ENCODE assay signal across 29 cellular contexts in the genomic region with DNA sequence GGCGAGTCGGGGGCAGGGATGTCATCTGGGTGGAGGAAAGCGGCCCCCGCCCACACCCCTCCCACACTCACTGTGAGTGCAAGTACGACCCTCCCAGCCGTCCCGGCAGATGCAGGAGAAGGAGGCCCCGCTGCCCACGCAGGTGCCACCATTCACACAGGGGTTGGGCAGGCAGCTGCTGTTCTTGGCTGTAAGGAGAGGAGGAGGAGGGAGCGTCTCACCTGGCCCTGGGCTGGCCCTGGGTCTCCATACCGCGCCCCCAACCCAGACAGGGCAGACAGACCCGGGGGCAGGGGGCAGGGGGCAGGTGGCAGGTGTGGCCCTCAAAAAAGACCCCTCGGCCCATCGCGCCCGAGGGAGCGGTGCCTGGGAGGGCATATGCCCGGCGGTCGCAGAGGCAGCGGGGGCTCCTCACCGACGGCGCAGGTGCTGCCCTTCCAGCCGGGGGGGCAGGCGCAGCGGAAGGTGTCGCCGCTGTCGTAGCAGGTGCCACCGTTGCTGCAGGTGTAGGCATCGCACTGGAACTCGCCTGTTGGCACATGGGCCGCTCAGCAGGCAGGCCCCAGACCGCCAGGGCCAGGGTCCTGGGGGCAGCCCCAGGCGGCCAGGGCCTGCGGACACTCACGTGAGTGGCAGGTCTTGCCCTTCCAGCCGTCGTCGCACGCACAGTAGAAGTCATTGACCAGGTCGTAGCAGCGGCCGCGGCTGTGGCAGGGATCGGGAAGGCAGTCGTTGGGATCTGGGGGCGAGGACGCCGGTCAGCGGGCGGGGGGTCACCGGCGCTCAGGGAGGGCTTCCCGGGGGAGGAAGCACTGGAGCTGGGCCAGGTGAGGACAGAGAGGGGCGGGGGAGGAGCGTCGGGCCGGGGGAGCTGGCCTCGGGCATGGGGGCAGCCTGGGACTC. TPM values are rescaled to one million over a fixed set of nuclear protein-coding genes. Genes with fewer than 3 reads are reported as not detected.
DNase-seq lines count a peak whose midpoint lies in the region; ATAC-seq and TF ChIP-seq lines count a peak whose summit lies in the region.
"Had no signal": no experiment of that assay in that cellular context is flagged by ENCODE, and none has a peak within 500 bp of the region (broad histone marks: within the 10 kb centered on the region; RNA-seq: fewer than 3 reads in every experiment).

No MANE protein-coding gene starts in this region.

- no peaks in the 10 kb centered on the region for H3K4me1 Mint-ChIP-seq in activated CD4-positive, alpha-beta T cell treated with anti-CD3 and anti-CD28 coated beads for 36 hours
- no peaks in the 10 kb centered on the region for H3K4me1 Mint-ChIP-seq in CD14-positive monocyte
- H3K4me1 Mint-ChIP-seq: CD4-positive, CD25-positive, alpha-beta regulatory T cell had no signal

- no peaks in the 10 kb centered on the region for H3K27me3 ChIP-seq in osteoblast (ENCODE audit: insufficient read depth, low read length)
- H3K27me3 ChIP-seq: transverse colon had no signal

- H3K4me1 ChIP-seq in osteoblast (ENCODE audit: insufficient read depth, low read length) = no peaks in the 10 kb centered on the region
- H3K4me1 ChIP-seq: transverse colon had no signal

- no peak overlapping the region for H3K27ac ChIP-seq in osteoblast (ENCODE audit: low read depth, low read length)
- H3K27ac ChIP-seq: 22Rv1, transverse colon had no signal

- no peak for ATAC-seq in activated CD4-positive, alpha-beta T cell treated with anti-CD3 and anti-CD28 coated beads for 36 hours
- ATAC-seq in left cardiac atrium = no peak
- ATAC-seq: effector memory CD8-positive, alpha-beta T cell; HCT116; natural killer cell treated with Interleukin-12 subunit alpha and Interleukin-12 subunit beta and Interleukin-15 and Interleukin-18, amount 100 ng/mL, for 72 hours; Panc1 had no signal

- CTCF ChIA-PET in activated CD4-positive, alpha-beta T cell treated with anti-CD3 and anti-CD28 coated beads for 36 hours (lab: Charles Lee) = no interaction called here

- POLR2A ChIA-PET in activated CD4-positive, alpha-beta T cell treated with anti-CD3 and anti-CD28 coated beads for 36 hours (lab: Charles Lee) = no interaction called here

- H3K36me3 Mint-ChIP-seq in activated CD4-positive, alpha-beta T cell treated with anti-CD3 and anti-CD28 coated beads for 36 hours (ENCODE audit: low read depth) = no peaks in the 10 kb centered on the region
- H3K36me3 Mint-ChIP-seq in CD14-positive monocyte = no peaks in the 10 kb centered on the region
- H3K36me3 Mint-ChIP-seq: CD4-positive, CD25-positive, alpha-beta regulatory T cell; natural killer cell treated with Interleukin-12 subunit alpha and Interleukin-12 subunit beta and Interleukin-15 and Interleukin-18, amount 100 ng/mL, for 72 hours had no signal

- DNase-seq in activated CD4-positive, alpha-beta T cell treated with anti-CD3 and anti-CD28 coated beads for 36 hours = peak; percentile 4
- no peak for DNase-seq in activated CD4-positive, alpha-beta T cell treated with anti-CD3 and anti-CD28 coated beads for 48 hours
- DNase-seq in CD14-positive monocyte (ENCODE audit: low spot score) = peak; percentile 40
- peak; percentile 18 for DNase-seq in left cardiac atrium
- DNase-seq in osteoblast (ENCODE audit: insufficient read length, low spot score, missing footprints) = peak; percentile 85
- DNase-seq in NCI-H1105 treated with DMSO at 0.1 percent for 48 hours (lab: John Stamatoyannopoulos, UW) = no peak
- no peak for DNase-seq in T-helper 2 cell
- no peak for DNase-seq in NCI-H2029 treated with DMSO at 0.1 percent for 48 hours (lab: John Stamatoyannopoulos, UW)
- DNase-seq: activated CD4-positive, alpha-beta T cell treated with anti-CD3 and anti-CD28 coated beads for 4 hours; Calu3; CD4-positive, CD25-positive, alpha-beta regulatory T cell; central memory CD4-positive, alpha-beta T cell; DMS79; effector memory CD8-positive, alpha-beta T cell; erythroblast; Karpas-422; NCI-H1417 treated with DMSO at 0.1 percent for 48 hours; NCI-H226; NCI-H748 treated with DMSO at 0.1 percent for 48 hours; retina; SIG-M5; stimulated activated CD4-positive, alpha-beta T cell treated with anti-CD3 and anti-CD28 coated beads, Interleukin-2, amount 100 ng/mL, for 48 hours; T-helper 9 cell; transverse colon had no signal

- intact Hi-C loops in activated CD4-positive, alpha-beta T cell treated with anti-CD3 and anti-CD28 coated beads for 36 hours (cut with DNase I, micrococcal nuclease) = no loop called here
- intact Hi-C loops in CD14-positive monocyte (cut with micrococcal nuclease) = no loop called here
- intact Hi-C loops in left cardiac atrium (cut with DNase I) = no loop called here

- H3K27ac Mint-ChIP-seq in activated CD4-positive, alpha-beta T cell treated with anti-CD3 and anti-CD28 coated beads for 36 hours = no peak overlapping the region
- H3K27ac Mint-ChIP-seq in CD14-positive monocyte = no peak overlapping the region
- H3K27ac Mint-ChIP-seq: activated T-helper 2 cell treated with anti-CD3 and anti-CD28 coated beads, Interferon-gamma antibody, Interleukin-2, Interleukin-4, amounts not matched to agents 10 μg/mL and 5 μg/mL and 100 μg/mL, durations not matched to agents 14 hours and 24 hours and 36 hours; CD4-positive, CD25-positive, alpha-beta regulatory T cell; effector memory CD8-positive, alpha-beta T cell; natural killer cell treated with Interleukin-12 subunit alpha and Interleukin-12 subunit beta and Interleukin-15 and Interleukin-18, amount 100 ng/mL, for 72 hours had no signal

- H4K20me1 ChIP-seq in osteoblast (ENCODE audit: insufficient read depth, low read length) = no peaks in the 10 kb centered on the region

- H3K79me2 ChIP-seq in osteoblast (ENCODE audit: insufficient read depth, low read length) = no peaks in the 10 kb centered on the region

- H3K36me3 ChIP-seq in osteoblast (ENCODE audit: insufficient read depth, low read length) = no peaks in the 10 kb centered on the region
- H3K36me3 ChIP-seq: transverse colon had no signal

- H3K9me3 Mint-ChIP-seq in activated CD4-positive, alpha-beta T cell treated with anti-CD3 and anti-CD28 coated beads for 36 hours (ENCODE audit: low read depth) = no peaks in the 10 kb centered on the region
- peaks cover 0 to 1% (median 0%) of the 10 kb centered on the region in 7 donors for H3K9me3 Mint-ChIP-seq in CD14-positive monocyte
- H3K9me3 Mint-ChIP-seq: activated T-helper 2 cell treated with anti-CD3 and anti-CD28 coated beads, Interferon-gamma antibody, Interleukin-2, Interleukin-4, amounts not matched to agents 10 μg/mL and 5 μg/mL and 100 μg/mL, durations not matched to agents 14 hours and 24 hours and 36 hours; CD4-positive, CD25-positive, alpha-beta regulatory T cell; effector memory CD8-positive, alpha-beta T cell; natural killer cell treated with Interleukin-12 subunit alpha and Interleukin-12 subunit beta and Interleukin-15 and Interleukin-18, amount 100 ng/mL, for 72 hours had no signal

- no peak overlapping the region for H2AFZ ChIP-seq in osteoblast (ENCODE audit: low read length)

- TF ChIP-seq CTCF in CD14-positive monocyte (IDR thresholded peaks at IDR 0.05) (no peak), osteoblast (IDR thresholded peaks at IDR 0.05; ENCODE audit: extremely low read depth, low read depth, low read length) (no peak)

- H3K4me3 Mint-ChIP-seq in activated CD4-positive, alpha-beta T cell treated with anti-CD3 and anti-CD28 coated beads for 36 hours = no peak overlapping the region
- no peak overlapping the region for H3K4me3 Mint-ChIP-seq in CD14-positive monocyte
- H3K4me3 Mint-ChIP-seq: CD4-positive, CD25-positive, alpha-beta regulatory T cell; effector memory CD8-positive, alpha-beta T cell; natural killer cell treated with Interleukin-12 subunit alpha and Interleukin-12 subunit beta and Interleukin-15 and Interleukin-18, amount 100 ng/mL, for 72 hours had no signal

- H3K4me2 ChIP-seq in osteoblast (ENCODE audit: insufficient read depth, low read length) = no peak overlapping the region

- no peak overlapping the region for H3K4me3 ChIP-seq in osteoblast (ENCODE audit: insufficient read depth, low read length)
- H3K4me3 ChIP-seq: transverse colon had no signal

- no peaks in the 10 kb centered on the region for H3K9me3 ChIP-seq in osteoblast (ENCODE audit: low read depth, low read length)
- H3K9me3 ChIP-seq: transverse colon had no signal

- no peaks in the 10 kb centered on the region for H3K27me3 Mint-ChIP-seq in activated CD4-positive, alpha-beta T cell treated with anti-CD3 and anti-CD28 coated beads for 36 hours
- H3K27me3 Mint-ChIP-seq in CD14-positive monocyte (ENCODE audit: low read depth in 3 of 3) = peaks cover 2 to 5% (median 3%) of the 10 kb centered on the region in 3 donors
- H3K27me3 Mint-ChIP-seq: CD4-positive, CD25-positive, alpha-beta regulatory T cell; effector memory CD8-positive, alpha-beta T cell; natural killer cell treated with Interleukin-12 subunit alpha and Interleukin-12 subunit beta and Interleukin-15 and Interleukin-18, amount 100 ng/mL, for 72 hours had no signal

RNA-seq across cellular contexts. Expression of a gene that starts 20.6 kb away (rescaled TPM):
- 1 to 10 TPM; 3.2 to 3.6 TPM for total RNA-seq in activated CD4-positive, alpha-beta T cell treated with anti-CD3 and anti-CD28 coated beads for 36 hours
- polyA plus RNA-seq in CD14-positive monocyte = not detected
- 10 to 100 TPM; 22.4 to 25.5 TPM for total RNA-seq in left cardiac atrium
- total RNA-seq in osteoblast = 1.8 and 3.3 TPM in 2 replicates

RNA-seq across cellular contexts. Expression of a gene that starts 33.2 kb away (rescaled TPM):
- 10 to 100 TPM; 12.3 to 13.5 TPM for total RNA-seq in activated CD4-positive, alpha-beta T cell treated with anti-CD3 and anti-CD28 coated beads for 36 hours
- 10 to 100 TPM; 23.9 to 37.4 TPM for polyA plus RNA-seq in CD14-positive monocyte
- total RNA-seq in left cardiac atrium (10 to 100 TPM; 25.9 to 29.1 TPM), osteoblast (13.6 and 15.9 TPM in 2 replicates)

Comparison
In these comparisons a context has a peak if more than half of its experiments do, and no peak if none do; other contexts are left out.
1. DNase-seq: peak in activated CD4-positive, alpha-beta T cell treated with anti-CD3 and anti-CD28 coated beads for 36 hours (single experiment), CD14-positive monocyte (single experiment), left cardiac atrium (single experiment) and osteoblast (single experiment); none in activated CD4-positive, alpha-beta T cell treated with anti-CD3 and anti-CD28 coated beads for 48 hours (single experiment), NCI-H1105 treated with DMSO at 0.1 percent for 48 hours (single experiment), T-helper 2 cell (0 of 5) and NCI-H2029 treated with DMSO at 0.1 percent for 48 hours (single experiment).